22 cellular contexts compared by ENCODE assay signal in genomic region chr6:9659848-9660247, GRCh38.
DNase-seq lines count a peak whose midpoint lies in the region.
"Had no signal": no experiment of that assay in that cellular context is flagged by ENCODE, and none has a peak within 500 bp of the region (broad histone marks: within the 10 kb centered on the region; RNA-seq: fewer than 3 reads in every experiment).

No MANE protein-coding gene starts in this region.

- no peaks in the 10 kb centered on the region for H3K9me3 ChIP-seq in HAP-1
- H3K9me3 ChIP-seq: Caco-2, Peyer's patch had no signal

- H3K4me1 Mint-ChIP-seq in immature natural killer cell = no peaks in the 10 kb centered on the region

- H3K9me3 Mint-ChIP-seq in immature natural killer cell = peaks cover 7 to 38% (median 10%) of the 10 kb centered on the region in 6 donors

- H3K27me3 ChIP-seq in HAP-1 (ENCODE audit: low read depth) = no peaks in the 10 kb centered on the region
- H3K27me3 ChIP-seq: Peyer's patch had no signal

- H3K4me1 ChIP-seq in HAP-1 = no peaks in the 10 kb centered on the region
- H3K4me1 ChIP-seq: Caco-2, Peyer's patch had no signal

- in situ Hi-C loops in HAP-1 (cut with MboI; ENCODE audit: low sequenced_read_pairs) = no loop called here

- H3K27me3 Mint-ChIP-seq in immature natural killer cell (ENCODE audit: low read depth in 3 of 3) = peaks cover 0 to 6% (median 0%) of the 10 kb centered on the region in 3 donors

- no peak overlapping the region for H3K27ac Mint-ChIP-seq in immature natural killer cell
- H3K27ac Mint-ChIP-seq: CD8-positive, alpha-beta T cell; T-helper 1 cell treated with Interleukin-12 subunit alpha and Interleukin-12 subunit beta and Interleukin-4 antibody, amounts not matched to agents 30 μg/mL and 1 μg/mL, for 36 hours had no signal

- no peak overlapping the region for H3K4me3 ChIP-seq in HAP-1
- H3K4me3 ChIP-seq: K562, Peyer's patch had no signal

- DNase-seq in Daoy (ENCODE audit: low read depth) = peak; percentile 8
- DNase-seq in H4 (ENCODE audit: low spot score) = peak; percentile 10
- DNase-seq in OCI-M1 (lab: John Stamatoyannopoulos, UW) = peak; percentile 30
- DNase-seq in myocyte (ENCODE audit: low read depth) = peak; percentile 62
- DNase-seq in NCI-H2107 treated with DMSO at 0.1 percent for 48 hours (lab: John Stamatoyannopoulos, UW; ENCODE audit: unreplicated experiment) = no peak
- DNase-seq in immature natural killer cell = no peak
- DNase-seq in HAP-1 (ENCODE audit: low spot score in 2 of 2) = no peak
- DNase-seq: Caco-2; CD8-positive, alpha-beta T cell; DMS 273 treated with DMSO at 0.1 percent for 48 hours; DND-41; GOT3; NCI-H1105 treated with DMSO at 0.1 percent for 48 hours; NCI-H146; NCI-H2029 treated with DMSO at 0.1 percent for 48 hours; NCI-H2227 treated with DMSO at 0.1 percent for 48 hours; NCI-H526 treated with DMSO at 0.1 percent for 48 hours; Peyer's patch; SHP77 treated with DMSO at 0.1 percent for 48 hours; SW 1271 had no signal

- H3K36me3 Mint-ChIP-seq in immature natural killer cell = no peaks in the 10 kb centered on the region
- H3K36me3 Mint-ChIP-seq: CD8-positive, alpha-beta T cell had no signal

- no peak overlapping the region for H3K4me3 Mint-ChIP-seq in immature natural killer cell
- H3K4me3 Mint-ChIP-seq: CD8-positive, alpha-beta T cell; T-helper 1 cell treated with Interleukin-12 subunit alpha and Interleukin-12 subunit beta and Interleukin-4 antibody, amounts not matched to agents 30 μg/mL and 1 μg/mL, for 36 hours had no signal

- no peaks in the 10 kb centered on the region for H3K36me3 ChIP-seq in HAP-1 (replicated peaks)
- H3K36me3 ChIP-seq: Peyer's patch had no signal

Comparison
In these comparisons a context has a peak if more than half of its experiments do, and no peak if none do; other contexts are left out.
1. DNase-seq: peak in Daoy (single experiment), H4 (single experiment), OCI-M1 (single experiment) and myocyte (single experiment); none in NCI-H2107 treated with DMSO at 0.1 percent for 48 hours (single experiment), immature natural killer cell (0 of 3) and HAP-1 (0 of 2).